Comparison of ENCODE assay signal across 1 cellular context in the genomic region with DNA sequence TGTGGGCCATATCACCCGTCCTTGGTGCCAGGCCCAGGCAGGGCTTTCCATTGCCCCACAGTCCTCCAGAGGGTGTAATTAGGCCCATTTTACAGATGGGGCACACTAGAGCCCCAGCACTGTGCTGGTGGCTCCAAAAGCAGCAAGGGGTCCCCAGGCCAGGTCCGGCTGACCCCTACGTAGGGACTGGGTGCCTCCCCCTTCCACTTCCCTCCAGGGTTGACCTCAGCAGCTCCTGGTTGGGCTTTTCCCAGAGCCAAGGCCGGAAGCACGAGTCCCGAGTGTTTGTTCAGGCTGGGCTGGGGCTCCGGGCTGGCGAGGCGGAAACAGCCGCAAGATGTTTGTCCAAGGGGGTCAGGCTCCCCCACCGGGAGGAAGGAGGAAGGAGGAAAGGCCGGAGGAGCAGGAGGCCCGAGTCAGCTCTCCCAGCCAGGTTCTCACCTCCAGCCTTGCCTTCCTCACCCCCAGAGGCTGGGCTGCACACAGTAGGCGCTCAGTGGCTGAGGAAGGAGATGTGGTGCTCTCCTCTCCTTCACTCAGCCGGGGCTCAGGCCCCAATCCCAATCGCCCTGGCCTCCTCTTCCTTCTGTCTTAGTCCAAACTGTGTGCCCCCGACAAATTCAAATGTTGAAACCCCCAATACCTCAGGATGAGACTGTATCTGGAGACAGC.
TF ChIP-seq lines count a peak whose summit lies in the region.

No MANE protein-coding gene starts in this region.

TF ChIP-seq in HEK293, 187 proteins besides CTCF, POLR2A, EP300 and RAD21 (continued from another document):
- TF ChIP-seq ZNF26 (tag by site-specific recombination; IDR thresholded peaks at IDR 0.05), result no peak
- no peak for TF ChIP-seq ZNF48 (tag by site-specific recombination; IDR thresholded peaks at IDR 0.05)
